8 cellular contexts compared by ENCODE assay signal in genomic region chr19:38707512-38708114, GRCh38. TPM values are rescaled to one million over a fixed set of nuclear protein-coding genes. Genes with fewer than 3 reads are reported as not detected.
DNase-seq lines count a peak whose midpoint lies in the region; ATAC-seq and TF ChIP-seq lines count a peak whose summit lies in the region.

No MANE protein-coding gene starts in this region.

- H3K27me3 ChIP-seq in suprapubic skin: no peaks in the 10 kb centered on the region
- H3K27me3 ChIP-seq in CD4-positive, alpha-beta T cell (ENCODE audit: control insufficient read depth, insufficient read depth, low read length): no peaks in the 10 kb centered on the region

- no peak overlapping the region for H3K4me3 Mint-ChIP-seq in chondrocyte (ENCODE audit: unreplicated experiment)
- no peak overlapping the region for H3K4me3 Mint-ChIP-seq in CD4-positive, alpha-beta T cell

- H3K9me3 Mint-ChIP-seq in chondrocyte (ENCODE audit: low read depth): no peaks in the 10 kb centered on the region
- no peaks in the 10 kb centered on the region for H3K9me3 Mint-ChIP-seq in CD4-positive, alpha-beta T cell

- POLR2A ChIA-PET in CD4-positive, alpha-beta T cell (lab: Charles Lee): no interaction called here

- no peak overlapping the region for H3K4me3 ChIP-seq in suprapubic skin

- intact Hi-C loops in left colon (cut with DNase I, micrococcal nuclease): no loop called here
- intact Hi-C loops in CD4-positive, alpha-beta T cell (cut with DNase I, micrococcal nuclease): no loop called here

- ATAC-seq in left colon (peak; percentile 62), GM21390 (IDR thresholded peaks at IDR 0.05; ENCODE audit: unreplicated experiment) (no peak)
- no peak for ATAC-seq in CD4-positive, alpha-beta T cell (ENCODE audit: poor library complexity)

- no peak for TF ChIP-seq POLR2A in suprapubic skin (IDR thresholded peaks at IDR 0.05)

- DNase-seq in M059J (ENCODE audit: low read depth): peak; percentile 71
- DNase-seq in chondrocyte (ENCODE audit: low spot score): no peak
- DNase-seq in left colon: peak; percentile 61 to 64
- peak in 1 of 2 donors; percentile 88 for DNase-seq in suprapubic skin (ENCODE audit: low spot score in 2 of 2)
- DNase-seq in foreskin melanocyte: no peak
- DNase-seq in CD4-positive, alpha-beta T cell: no peak
- no peak for DNase-seq in stimulated activated CD8-positive, alpha-beta memory T cell treated with anti-CD3 and anti-CD28 coated beads, Interleukin-4, amount 100 ng/mL, for 48 hours

- CTCF ChIA-PET in CD4-positive, alpha-beta T cell (lab: Charles Lee): no interaction called here

- H3K4me1 ChIP-seq in suprapubic skin: peaks cover 58% of the 10 kb centered on the region

- H3K27ac ChIP-seq in suprapubic skin: peak overlapping the region; percentile 58
- H3K27ac ChIP-seq in CD4-positive, alpha-beta T cell (ENCODE audit: low read depth, low read length): no peak overlapping the region

- no peak for TF ChIP-seq CTCF in chondrocyte (IDR thresholded peaks at IDR 0.05)
- no peak for TF ChIP-seq CTCF in suprapubic skin (IDR thresholded peaks at IDR 0.05)
- no peak for TF ChIP-seq CTCF in CD4-positive, alpha-beta T cell (IDR thresholded peaks at IDR 0.05)

- WGBS in suprapubic skin: 74% methylated on average over 8 of the region's 10 CpGs

- H3K36me3 ChIP-seq in suprapubic skin: peaks cover 96% of the 10 kb centered on the region

- H3K9me3 ChIP-seq in suprapubic skin: no peaks in the 10 kb centered on the region
- H3K9me3 ChIP-seq in CD4-positive, alpha-beta T cell (ENCODE audit: control insufficient read depth, low read length): no peaks in the 10 kb centered on the region

- no peak for TF ChIP-seq EP300 in suprapubic skin (IDR thresholded peaks at IDR 0.05)

- H3K36me3 Mint-ChIP-seq in chondrocyte (ENCODE audit: low read depth): peaks cover 55% of the 10 kb centered on the region
- H3K36me3 Mint-ChIP-seq in CD4-positive, alpha-beta T cell (ENCODE audit: low read depth): peaks cover 46% of the 10 kb centered on the region

- H3K4me1 Mint-ChIP-seq in chondrocyte (ENCODE audit: low read depth): peaks cover 55% of the 10 kb centered on the region
- no peaks in the 10 kb centered on the region for H3K4me1 Mint-ChIP-seq in CD4-positive, alpha-beta T cell (ENCODE audit: low read depth)

- H3K27ac Mint-ChIP-seq in chondrocyte (ENCODE audit: unreplicated experiment): peak overlapping the region; percentile 66
- H3K27ac Mint-ChIP-seq in CD4-positive, alpha-beta T cell: no peak overlapping the region

- H3K27me3 Mint-ChIP-seq in chondrocyte (ENCODE audit: low read depth): no peaks in the 10 kb centered on the region
- H3K27me3 Mint-ChIP-seq in CD4-positive, alpha-beta T cell: no peaks in the 10 kb centered on the region

RNA-seq across cellular contexts. Expression of gene CAPN12, which starts 36.7 kb away (rescaled TPM):
- 1.0 TPM in 2 replicates for total RNA-seq in M059J (2014; rRNA removed; shearing (Covaris generic))
- total RNA-seq in chondrocyte (0.40 to 0.44 TPM (median 0.44 TPM) in 3 replicates), left colon (10 to 100 TPM; 10.1 to 10.2 TPM), suprapubic skin (10 to 100 TPM in 3 of 4 donors, 1 to 10 TPM in 1; 8.0 to 31.3 (median 15.7) TPM)
- total RNA-seq in CD4-positive, alpha-beta T cell: 1 to 10 TPM; 1.6 to 2.0 TPM

Comparison
In these comparisons a context has a peak if more than half of its experiments do, and no peak if none do; other contexts are left out.
1. DNase-seq: peak in M059J (single experiment) and left colon (2 of 2); none in chondrocyte (single experiment), foreskin melanocyte (single experiment), CD4-positive, alpha-beta T cell (0 of 10) and stimulated activated CD8-positive, alpha-beta memory T cell treated with anti-CD3 and anti-CD28 coated beads, Interleukin-4, amount 100 ng/mL, for 48 hours (single experiment).